ENCODE assay signal across 17 cellular contexts in the genomic region with DNA sequence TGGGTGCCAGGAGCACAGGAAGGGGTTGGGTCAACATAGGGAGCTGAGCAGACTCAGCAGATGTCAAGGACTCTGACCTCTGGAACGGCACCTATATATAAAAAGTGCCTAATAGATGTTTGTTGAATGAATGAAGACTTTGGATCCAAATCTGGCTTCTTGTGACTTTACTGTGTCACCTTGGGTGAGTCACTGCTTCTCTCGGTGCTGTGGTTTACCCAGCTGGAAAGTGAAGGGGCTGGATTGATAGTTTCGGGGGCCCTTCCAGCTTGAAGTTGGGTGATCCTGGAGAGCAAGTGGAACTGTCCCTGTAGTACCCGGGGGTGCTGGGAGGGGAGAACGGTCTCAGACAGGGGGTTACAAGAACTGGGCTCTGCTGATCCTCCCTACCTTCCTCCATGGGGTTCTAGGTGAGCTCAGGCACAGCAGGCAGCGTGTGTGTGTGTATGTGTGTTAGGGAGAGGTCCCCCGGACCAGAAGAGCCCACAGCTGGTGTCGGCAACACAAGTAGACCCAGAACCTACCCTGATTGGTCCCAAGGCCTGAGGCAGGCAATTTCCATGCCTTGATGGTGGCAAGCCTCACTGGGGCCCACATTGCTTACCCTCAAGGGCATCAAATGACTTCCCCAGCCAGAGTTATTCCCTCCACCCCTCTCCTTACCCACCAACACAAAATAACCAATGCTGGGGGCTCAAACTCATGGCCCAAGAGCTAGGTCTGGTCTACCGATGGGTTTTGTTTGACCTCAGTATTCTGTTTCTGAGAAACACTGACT. TPM values are rescaled to one million over a fixed set of nuclear protein-coding genes. Genes with fewer than 3 reads are reported as not detected.
DNase-seq lines count a peak whose midpoint lies in the region; ATAC-seq and TF ChIP-seq lines count a peak whose summit lies in the region.
"Had no signal": no experiment of that assay in that cellular context is flagged by ENCODE, and none has a peak within 500 bp of the region (broad histone marks: within the 10 kb centered on the region; RNA-seq: fewer than 3 reads in every experiment).

No MANE protein-coding gene starts in this region.

- no peaks in the 10 kb centered on the region for H3K9me3 ChIP-seq in spleen
- H3K9me3 ChIP-seq: body of pancreas had no signal

- no peak for TF ChIP-seq POLR2A in spleen (IDR thresholded peaks at IDR 0.05)

- H3K27ac Mint-ChIP-seq in activated naive CD4-positive, alpha-beta T cell treated with anti-CD3 and anti-CD28 coated beads for 36 hours: no peak overlapping the region
- H3K27ac Mint-ChIP-seq in progenitor cell of endocrine pancreas: no peak overlapping the region
- H3K27ac Mint-ChIP-seq: H9; T-helper 1 cell treated with Interleukin-12 subunit alpha and Interleukin-12 subunit beta and Interleukin-4 antibody, amounts not matched to agents 30 μg/mL and 1 μg/mL, for 36 hours had no signal

- TF ChIP-seq CTCF in RWPE1 (conservative IDR thresholded peaks at IDR 0.05; ENCODE audit: low read depth): no peak
- no peak for TF ChIP-seq CTCF in spleen (IDR thresholded peaks at IDR 0.05 in 8 of 11, conservative IDR thresholded peaks at IDR 0.05 in 3 of 11)
- no peak for TF ChIP-seq CTCF in progenitor cell of endocrine pancreas (IDR thresholded peaks at IDR 0.05; ENCODE audit: unreplicated experiment)

- ATAC-seq in GM18520 (IDR thresholded peaks at IDR 0.05; ENCODE audit: unreplicated experiment): no peak
- ATAC-seq: body of pancreas, esophagus mucosa, HepG2 had no signal

- H3K36me3 ChIP-seq in spleen: no peaks in the 10 kb centered on the region

- no peaks in the 10 kb centered on the region for H3K9me3 Mint-ChIP-seq in activated naive CD4-positive, alpha-beta T cell treated with anti-CD3 and anti-CD28 coated beads for 36 hours
- H3K9me3 Mint-ChIP-seq in progenitor cell of endocrine pancreas (ENCODE audit: low read depth): no peaks in the 10 kb centered on the region
- H3K9me3 Mint-ChIP-seq: activated T-helper 1 cell treated with anti-CD3 and anti-CD28 coated beads, Interleukin-12 subunit alpha, Interleukin-12 subunit beta, Interleukin-2, Interleukin-4 antibody, amounts not matched to agents 30 ng/mL and 10 ng/mL and 1 ng/mL, durations not matched to agents 14 hours and 24 hours and 36 hours; H9; T-helper 1 cell treated with Interleukin-12 subunit alpha and Interleukin-12 subunit beta and Interleukin-4 antibody, amounts not matched to agents 30 μg/mL and 1 μg/mL, for 36 hours had no signal

- H3K4me3 ChIP-seq in spleen: no peak overlapping the region
- H3K4me3 ChIP-seq: body of pancreas had no signal

- H3K4me1 ChIP-seq in spleen: peaks cover 0 to 9% (median 0%) of the 10 kb centered on the region in 6 donors
- H3K4me1 ChIP-seq: body of pancreas had no signal

- CTCF ChIA-PET in activated naive CD4-positive, alpha-beta T cell treated with anti-CD3 and anti-CD28 coated beads for 36 hours (lab: Charles Lee): interaction anchor here (0.6 to 1.3 kb wide), 2 partner anchors 37 to 406 kb away, joined by 3 read pairs; no protein-coding TSS in a partner anchor
- CTCF ChIA-PET in RWPE1 (lab: Yijun Ruan, JAX): interaction anchor here (1.1 kb wide), 1 partner anchor 136 kb away, joined by 3 read pairs; no protein-coding TSS in a partner anchor

- peaks cover 37% of the 10 kb centered on the region for H3K4me1 Mint-ChIP-seq in activated naive CD4-positive, alpha-beta T cell treated with anti-CD3 and anti-CD28 coated beads for 36 hours (ENCODE audit: low read depth)
- peaks cover 13% of the 10 kb centered on the region for H3K4me1 Mint-ChIP-seq in progenitor cell of endocrine pancreas (ENCODE audit: low read depth)

- intact Hi-C loops in activated naive CD4-positive, alpha-beta T cell treated with anti-CD3 and anti-CD28 coated beads for 36 hours (cut with micrococcal nuclease): no loop called here
- intact Hi-C loops in spleen (cut with DNase I; ENCODE audit: low total_unique reads): no loop called here

- 81 to 94% (median 86%) methylated on average over 9 of the region's 9 CpGs for WGBS in spleen, 5 donors

- DNase-seq in activated naive CD4-positive, alpha-beta T cell treated with anti-CD3 and anti-CD28 coated beads for 36 hours: peak; percentile 38
- DNase-seq in activated naive CD4-positive, alpha-beta T cell treated with anti-CD3 and anti-CD28 coated beads, Interleukin-2, amount 50 U/mL, for 16 hours: no peak
- DNase-seq in RWPE1 (ENCODE audit: low spot score): no peak
- peak; percentile 45 for DNase-seq in ecto neural progenitor cell (ENCODE audit: low spot score)
- peak; percentile 53 for DNase-seq in spleen
- DNase-seq in NCI-H82 treated with DMSO at 0.1 percent for 48 hours (lab: John Stamatoyannopoulos, UW; ENCODE audit: unreplicated experiment): no peak
- no peak for DNase-seq in progenitor cell of endocrine pancreas (ENCODE audit: low spot score, unreplicated experiment)
- DNase-seq: NCI-H2081; stimulated activated naive CD4-positive, alpha-beta T cell treated with Interleukin-2 at 50 U/mL for 16 hours had no signal

- peak overlapping the region; percentile 42 for H3K27ac ChIP-seq in RWPE1
- no peak overlapping the region for H3K27ac ChIP-seq in spleen
- H3K27ac ChIP-seq: body of pancreas had no signal

- H3K4me3 Mint-ChIP-seq in activated naive CD4-positive, alpha-beta T cell treated with anti-CD3 and anti-CD28 coated beads for 36 hours: no peak overlapping the region
- H3K4me3 Mint-ChIP-seq in progenitor cell of endocrine pancreas (ENCODE audit: low read depth): no peak overlapping the region
- H3K4me3 Mint-ChIP-seq: activated T-helper 1 cell treated with anti-CD3 and anti-CD28 coated beads, Interleukin-12 subunit alpha, Interleukin-12 subunit beta, Interleukin-2, Interleukin-4 antibody, amounts not matched to agents 30 ng/mL and 10 ng/mL and 1 ng/mL, durations not matched to agents 14 hours and 24 hours and 36 hours; H9; T-helper 1 cell treated with Interleukin-12 subunit alpha and Interleukin-12 subunit beta and Interleukin-4 antibody, amounts not matched to agents 30 μg/mL and 1 μg/mL, for 36 hours had no signal

- POLR2A ChIA-PET in RWPE1 (lab: Yijun Ruan, JAX; ENCODE audit: low non-redundant PET): no interaction called here

- H3K27me3 Mint-ChIP-seq in activated naive CD4-positive, alpha-beta T cell treated with anti-CD3 and anti-CD28 coated beads for 36 hours (ENCODE audit: low read depth): peaks cover 2% of the 10 kb centered on the region
- H3K27me3 Mint-ChIP-seq in progenitor cell of endocrine pancreas: peaks cover 16% of the 10 kb centered on the region

- H3K36me3 Mint-ChIP-seq in activated naive CD4-positive, alpha-beta T cell treated with anti-CD3 and anti-CD28 coated beads for 36 hours (ENCODE audit: low read depth): no peaks in the 10 kb centered on the region
- no peaks in the 10 kb centered on the region for H3K36me3 Mint-ChIP-seq in progenitor cell of endocrine pancreas (ENCODE audit: insufficient read depth)

- H3K27me3 ChIP-seq in spleen (replicated peaks in 1 of 7): peaks cover 0 to 9% (median 0%) of the 10 kb centered on the region in 7 donors
- H3K27me3 ChIP-seq: body of pancreas had no signal

RNA-seq across cellular contexts. Expression of gene PADI1, which starts 5.5 kb away (rescaled TPM):
- not detected for total RNA-seq in activated naive CD4-positive, alpha-beta T cell treated with anti-CD3 and anti-CD28 coated beads for 36 hours
- total RNA-seq in spleen: under 1 TPM in 3 of 7 donors, not detected in 4; 0.32 to 0.76 (median 0.46) TPM
- under 1 TPM; 0.03 to 0.29 (median 0.09) TPM for polyA plus RNA-seq in spleen
- total RNA-seq in progenitor cell of endocrine pancreas: not detected in 2 replicates
- total RNA-seq: activated T-helper 1 cell treated with anti-CD3 and anti-CD28 coated beads, Interleukin-12 subunit alpha, Interleukin-12 subunit beta, Interleukin-2, Interleukin-4 antibody, amounts not matched to agents 30 ng/mL and 10 ng/mL and 1 ng/mL, durations not matched to agents 14 hours and 24 hours and 36 hours; body of pancreas; HepG2 had no signal
- polyA plus RNA-seq: HepG2 had no signal

RNA-seq across cellular contexts. Expression of gene PADI3, which starts 49.4 kb away (rescaled TPM):
- not detected for total RNA-seq in activated naive CD4-positive, alpha-beta T cell treated with anti-CD3 and anti-CD28 coated beads for 36 hours
- not detected for total RNA-seq in spleen
- not detected for polyA plus RNA-seq in spleen
- not detected in 2 replicates for total RNA-seq in progenitor cell of endocrine pancreas
- total RNA-seq: activated T-helper 1 cell treated with anti-CD3 and anti-CD28 coated beads, Interleukin-12 subunit alpha, Interleukin-12 subunit beta, Interleukin-2, Interleukin-4 antibody, amounts not matched to agents 30 ng/mL and 10 ng/mL and 1 ng/mL, durations not matched to agents 14 hours and 24 hours and 36 hours; body of pancreas; dermis microvascular lymphatic vessel endothelial cell; HepG2 had no signal
- polyA plus RNA-seq: HepG2 had no signal

Comparison
In these comparisons a context has a peak if more than half of its experiments do, and no peak if none do; other contexts are left out.
1. DNase-seq: peak in activated naive CD4-positive, alpha-beta T cell treated with anti-CD3 and anti-CD28 coated beads for 36 hours (single experiment), ecto neural progenitor cell (single experiment) and spleen (single experiment); none in activated naive CD4-positive, alpha-beta T cell treated with anti-CD3 and anti-CD28 coated beads, Interleukin-2, amount 50 U/mL, for 16 hours (single experiment), RWPE1 (single experiment), NCI-H82 treated with DMSO at 0.1 percent for 48 hours (single experiment) and progenitor cell of endocrine pancreas (single experiment).